10 cellular contexts compared by ENCODE assay signal in the genomic region with DNA sequence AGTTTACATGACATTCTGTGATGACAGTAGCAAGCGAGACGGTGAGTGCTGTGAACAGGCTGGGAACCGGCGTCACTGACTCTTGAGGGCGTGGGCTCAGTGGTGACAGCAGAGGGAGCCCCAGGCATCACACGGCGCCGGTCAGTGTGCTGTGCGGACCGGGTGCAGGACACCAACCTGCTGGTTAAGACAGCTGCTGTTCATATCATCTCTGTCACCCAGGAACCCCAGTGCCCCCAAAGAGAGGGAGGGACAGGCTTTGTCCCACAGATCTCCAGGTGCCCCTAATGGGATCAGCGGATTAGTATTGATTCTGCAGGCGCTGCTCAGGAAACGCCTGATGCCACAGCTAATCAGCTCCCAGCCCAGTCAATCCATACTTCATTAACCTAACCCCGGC.
DNase-seq lines count a peak whose midpoint lies in the region; ATAC-seq and TF ChIP-seq lines count a peak whose summit lies in the region.
"Had no signal": no experiment of that assay in that cellular context is flagged by ENCODE, and none has a peak within 500 bp of the region (broad histone marks: within the 10 kb centered on the region; RNA-seq: fewer than 3 reads in every experiment).

No MANE protein-coding gene starts in this region.

- DNase-seq in GM06990 (ENCODE audit: extremely low read depth, insufficient read length) (no peak), NCI-H526 treated with DMSO at 0.1 percent for 48 hours (lab: John Stamatoyannopoulos, UW) (peak; percentile 42), globus pallidus (ENCODE audit: low spot score) (peak; percentile 74), NCI-H774 (lab: John Stamatoyannopoulos, UW) (no peak), NCI-H2029 treated with DMSO at 0.1 percent for 48 hours (lab: John Stamatoyannopoulos, UW) (no peak), NCI-H446 treated with DMSO at 0.1 percent for 48 hours (lab: John Stamatoyannopoulos, UW) (no peak)
- DNase-seq: GF-D8, naive B cell had no signal

- no peak overlapping the region for H3K4me3 ChIP-seq in GM06990 (replicated peaks; ENCODE audit: low read depth, low read length)
- no peak overlapping the region for H3K4me3 ChIP-seq in parathyroid adenoma (ENCODE audit: low read depth, low read length)

- no peak overlapping the region for H3K9ac ChIP-seq in parathyroid adenoma

- H3K79me2 ChIP-seq in parathyroid adenoma, result no peaks in the 10 kb centered on the region

- H3K4me1 ChIP-seq in parathyroid adenoma, result no peaks in the 10 kb centered on the region

- no peak overlapping the region for H3K27ac ChIP-seq in parathyroid adenoma

- H2AFZ ChIP-seq in parathyroid adenoma, result no peak overlapping the region

- H3K9me3 ChIP-seq in parathyroid adenoma (ENCODE audit: control insufficient read depth, low read length), result no peaks in the 10 kb centered on the region

- H3K36me3 ChIP-seq in GM06990 (ENCODE audit: control insufficient read depth, insufficient read depth, low read length), result no peaks in the 10 kb centered on the region
- H3K36me3 ChIP-seq in parathyroid adenoma (ENCODE audit: control insufficient read depth, insufficient read depth, low read length), result no peaks in the 10 kb centered on the region

- peak; percentile 25 for TF ChIP-seq CTCF in GM06990 (IDR thresholded peaks at IDR 0.05; ENCODE audit: insufficient read depth, low read length, poor library complexity, severe bottlenecking)
- peak; percentile 21 for TF ChIP-seq CTCF in parathyroid adenoma (IDR thresholded peaks at IDR 0.05)

- no peaks in the 10 kb centered on the region; the same call in 1 of the 2 replicates for H3K27me3 ChIP-seq in GM06990 (replicated peaks; ENCODE audit: control insufficient read depth, insufficient read depth, low read length)
- no peaks in the 10 kb centered on the region for H3K27me3 ChIP-seq in parathyroid adenoma (ENCODE audit: control insufficient read depth, insufficient read depth, low read length)

- no peak for ATAC-seq in GM18858 (IDR thresholded peaks at IDR 0.05; ENCODE audit: unreplicated experiment)

- no peak overlapping the region for H3K4me2 ChIP-seq in parathyroid adenoma (ENCODE audit: low read length)

Comparison
In these comparisons a context has a peak if more than half of its experiments do, and no peak if none do; other contexts are left out.
1. DNase-seq: peak in NCI-H526 treated with DMSO at 0.1 percent for 48 hours (single experiment) and globus pallidus (single experiment); none in GM06990 (single experiment), NCI-H774 (single experiment), NCI-H2029 treated with DMSO at 0.1 percent for 48 hours (single experiment) and NCI-H446 treated with DMSO at 0.1 percent for 48 hours (single experiment).